In genomic region chr21:39373634-39374033, GRCh38 we compare ENCODE assay signal across 8 cellular contexts. TPM values are rescaled to one million over a fixed set of nuclear protein-coding genes. Genes with fewer than 3 reads are reported as not detected.
DNase-seq lines count a peak whose midpoint lies in the region; ATAC-seq, FAIRE-seq and TF ChIP-seq lines count a peak whose summit lies in the region.

No MANE protein-coding gene starts in this region.

- H3K4me3 ChIP-seq in H7 (ENCODE audit: insufficient read depth, low read depth, low read length) = no peak overlapping the region
- H3K4me3 ChIP-seq in fibroblast of the aortic adventitia (ENCODE audit: low read depth, low read length) = no peak overlapping the region

- FAIRE-seq in GM12891 (lab: Jason Lieb, UNC) = no peak

- TF ChIP-seq POLR2A in GM12891 (IDR thresholded peaks at IDR 0.05; ENCODE audit: low read depth, low read length) = no peak

- peak; percentile 46 for TF ChIP-seq CTCF in fibroblast of the aortic adventitia (IDR thresholded peaks at IDR 0.05; ENCODE audit: insufficient read depth, low read length)

- DNase-seq in COLO668 (lab: John Stamatoyannopoulos, UW; ENCODE audit: unreplicated experiment) (peak; percentile 17), H7 (peak; percentile 65), RKO (ENCODE audit: low spot score) (peak; percentile 66), fibroblast of the aortic adventitia (ENCODE audit: low read depth) (peak; percentile 46), GM12891 (ENCODE audit: insufficient read length, low spot score) (no peak), NCI-H1105 treated with DMSO at 0.1 percent for 48 hours (lab: John Stamatoyannopoulos, UW) (no peak)

- H3K36me3 ChIP-seq in H7 (replicated peaks; ENCODE audit: control insufficient read depth, insufficient read depth, low read length) = no peaks in the 10 kb centered on the region

- H3K27me3 ChIP-seq in H7 (ENCODE audit: control insufficient read depth, insufficient read depth, low read length) = no peaks in the 10 kb centered on the region

- no peak for ATAC-seq in HG02571 (IDR thresholded peaks at IDR 0.05; ENCODE audit: unreplicated experiment)
- no peak for ATAC-seq in GM21367 (IDR thresholded peaks at IDR 0.05; ENCODE audit: unreplicated experiment)

TF ChIP-seq in GM12891, 5 proteins besides CTCF, POLR2A, EP300 and RAD21:
- TF ChIP-seq TAF1 (IDR thresholded peaks at IDR 0.05; ENCODE audit: low read depth, low read length) (no peak), POLR2AphosphoS5 (IDR thresholded peaks at IDR 0.05; ENCODE audit: low read depth, low read length) (no peak), POU2F2 (IDR thresholded peaks at IDR 0.05; ENCODE audit: low read depth, low read length) (no peak), PAX5 (IDR thresholded peaks at IDR 0.05; ENCODE audit: insufficient read depth, low read length, severe bottlenecking) (no peak), SPI1 (IDR thresholded peaks at IDR 0.05; ENCODE audit: low read depth, low read length) (no peak)

RNA-seq across cellular contexts. Expression of gene HMGN1, which starts 24.7 kb away (rescaled TPM):
- total RNA-seq in H7 (2014; rRNA removed; shearing (Covaris generic)) = 310 and 389 TPM in 2 replicates
- 155 and 165 TPM in 2 replicates for total RNA-seq in fibroblast of the aortic adventitia (ENCODE audit: low replicate concordance)
- polyA plus RNA-seq in GM12891 (2012; ENCODE audit: low read depth, missing spikeins) = 242 TPM

Comparison
In these comparisons a context has a peak if more than half of its experiments do, and no peak if none do; other contexts are left out.
1. DNase-seq: peak in COLO668 (single experiment), H7 (single experiment), RKO (single experiment) and fibroblast of the aortic adventitia (single experiment); none in GM12891 (single experiment) and NCI-H1105 treated with DMSO at 0.1 percent for 48 hours (single experiment).